8 cellular contexts compared by ENCODE assay signal in genomic region chr19:38596057-38596981, GRCh38. TPM values are rescaled to one million over a fixed set of nuclear protein-coding genes. Genes with fewer than 3 reads are reported as not detected.
DNase-seq lines count a peak whose midpoint lies in the region; ATAC-seq and TF ChIP-seq lines count a peak whose summit lies in the region.

No MANE protein-coding gene starts in this region.

- ATAC-seq in left cardiac atrium, result peak; percentile 53 to 74
- ATAC-seq in Right ventricle myocardium inferior, result no peak
- no peak for ATAC-seq in GM21515 (IDR thresholded peaks at IDR 0.05; ENCODE audit: unreplicated experiment)

- no peaks in the 10 kb centered on the region for H3K27me3 ChIP-seq in iPS DF 6.9 (ENCODE audit: control insufficient read depth, insufficient read depth, low read length)

- no peak overlapping the region for H3K27ac Mint-ChIP-seq in activated CD4-positive, alpha-beta T cell treated with anti-CD3 and anti-CD28 coated beads, Interleukin-2, amount 10 ng/mL, durations not matched to agents 24 days and 14 days

- peak overlapping the region; percentile 53; the same call in 1 of the 2 replicates for H3K4me3 ChIP-seq in iPS DF 6.9 (ENCODE audit: low read length)

- DNase-seq in left cardiac atrium, result peak; percentile 34
- no peak for DNase-seq in Right ventricle myocardium inferior (ENCODE audit: missing footprints)
- DNase-seq in activated CD4-positive, alpha-beta T cell treated with anti-CD3 and anti-CD28 coated beads, Interleukin-2, amount 10 ng/mL, durations not matched to agents 24 days and 14 days, result peak; percentile 74
- peak; percentile 88 for DNase-seq in iPS DF 6.9 (ENCODE audit: low read depth, low spot score)
- peak; percentile 11 for DNase-seq in stimulated activated CD4-positive, alpha-beta T cell treated with anti-CD3 and anti-CD28 coated beads, Interleukin-4, amount 100 ng/mL, for 24 hours
- no peak for DNase-seq in hepatic stellate cell (ENCODE audit: low spot score)
- DNase-seq in GM10248 (ENCODE audit: extremely low spot score), result no peak

- no peaks in the 10 kb centered on the region; the same call in 1 of the 2 replicates for H3K4me1 ChIP-seq in iPS DF 6.9 (ENCODE audit: control insufficient read depth, insufficient read depth, low read length)

- WGBS in iPS DF 6.9 (ENCODE audit: insufficient coverage, insufficient read length), result no CpG with 5 or more reads among the region's 55 CpGs

- no peaks in the 10 kb centered on the region for H3K27me3 Mint-ChIP-seq in activated CD4-positive, alpha-beta T cell treated with anti-CD3 and anti-CD28 coated beads, Interleukin-2, amount 10 ng/mL, durations not matched to agents 24 days and 14 days

- no peak overlapping the region for H3K27ac ChIP-seq in iPS DF 6.9 (ENCODE audit: low read length)

- no peaks in the 10 kb centered on the region for H3K36me3 ChIP-seq in iPS DF 6.9 (ENCODE audit: control insufficient read depth, insufficient read depth, low read length)

- POLR2A ChIA-PET in GM10248 (lab: Yijun Ruan, JAX), result no interaction called here

- H3K9me3 Mint-ChIP-seq in activated CD4-positive, alpha-beta T cell treated with anti-CD3 and anti-CD28 coated beads, Interleukin-2, amount 10 ng/mL, durations not matched to agents 24 days and 14 days, result no peaks in the 10 kb centered on the region

- no peak for TF ChIP-seq CTCF in GM10248 (IDR thresholded peaks at IDR 0.05; ENCODE audit: control extremely low read depth, extremely low read depth, low read depth, missing control alignments)

- H3K9me3 ChIP-seq in iPS DF 6.9 (ENCODE audit: control insufficient read depth, insufficient read depth, low read length), result no peaks in the 10 kb centered on the region

- intact Hi-C loops in left cardiac atrium (cut with DNase I), result no loop called here
- intact Hi-C loops in Right ventricle myocardium inferior (cut with DNase I), result no loop called here
- intact Hi-C loops in activated CD4-positive, alpha-beta T cell treated with anti-CD3 and anti-CD28 coated beads, Interleukin-2, amount 10 ng/mL, durations not matched to agents 24 days and 14 days (cut with micrococcal nuclease), result no loop called here

- CTCF ChIA-PET in GM10248 (lab: Yijun Ruan, JAX), result no interaction called here

- no peak overlapping the region for H3K4me3 Mint-ChIP-seq in activated CD4-positive, alpha-beta T cell treated with anti-CD3 and anti-CD28 coated beads, Interleukin-2, amount 10 ng/mL, durations not matched to agents 24 days and 14 days

- peaks cover 5% of the 10 kb centered on the region for H3K4me1 Mint-ChIP-seq in activated CD4-positive, alpha-beta T cell treated with anti-CD3 and anti-CD28 coated beads, Interleukin-2, amount 10 ng/mL, durations not matched to agents 24 days and 14 days

- peaks cover 55% of the 10 kb centered on the region for H3K36me3 Mint-ChIP-seq in activated CD4-positive, alpha-beta T cell treated with anti-CD3 and anti-CD28 coated beads, Interleukin-2, amount 10 ng/mL, durations not matched to agents 24 days and 14 days (ENCODE audit: low read depth)

RNA-seq across cellular contexts. Expression of gene MAP4K1, which starts 21.4 kb away (rescaled TPM):
- total RNA-seq in left cardiac atrium (1 to 10 TPM; 3.1 TPM), Right ventricle myocardium inferior (3.1 TPM)
- 156 and 172 TPM in 2 replicates for total RNA-seq in activated CD4-positive, alpha-beta T cell treated with anti-CD3 and anti-CD28 coated beads, Interleukin-2, amount 10 ng/mL, durations not matched to agents 24 days and 14 days

RNA-seq across cellular contexts. Expression of gene EIF3K, which starts 22.7 kb away (rescaled TPM):
- total RNA-seq in left cardiac atrium, result 100 to 1,000 TPM; 515 to 563 TPM
- 660 TPM for total RNA-seq in Right ventricle myocardium inferior
- total RNA-seq in activated CD4-positive, alpha-beta T cell treated with anti-CD3 and anti-CD28 coated beads, Interleukin-2, amount 10 ng/mL, durations not matched to agents 24 days and 14 days, result 321 and 322 TPM in 2 replicates

RNA-seq across cellular contexts. Expression of gene ACTN4, which starts 51.1 kb away (rescaled TPM):
- 100 to 1,000 TPM; 160 to 333 TPM for total RNA-seq in left cardiac atrium
- 145 TPM for total RNA-seq in Right ventricle myocardium inferior
- 243 and 257 TPM in 2 replicates for total RNA-seq in activated CD4-positive, alpha-beta T cell treated with anti-CD3 and anti-CD28 coated beads, Interleukin-2, amount 10 ng/mL, durations not matched to agents 24 days and 14 days

Comparison
In these comparisons a context has a peak if more than half of its experiments do, and no peak if none do; other contexts are left out.
1. ATAC-seq: peak in left cardiac atrium (2 of 2); none in Right ventricle myocardium inferior (single experiment) and GM21515 (single experiment).
2. DNase-seq: peak in left cardiac atrium (single experiment), activated CD4-positive, alpha-beta T cell treated with anti-CD3 and anti-CD28 coated beads, Interleukin-2, amount 10 ng/mL, durations not matched to agents 24 days and 14 days (single experiment), iPS DF 6.9 (single experiment) and stimulated activated CD4-positive, alpha-beta T cell treated with anti-CD3 and anti-CD28 coated beads, Interleukin-4, amount 100 ng/mL, for 24 hours (single experiment); none in Right ventricle myocardium inferior (single experiment), hepatic stellate cell (single experiment) and GM10248 (single experiment).
3. RNA of gene MAP4K1, which starts 21.4 kb away (total RNA-seq): 156 to 172 TPM in activated CD4-positive, alpha-beta T cell treated with anti-CD3 and anti-CD28 coated beads, Interleukin-2, amount 10 ng/mL, durations not matched to agents 24 days and 14 days; 3.1 TPM in left cardiac atrium and 3.1 TPM in Right ventricle myocardium inferior (single experiment); every median in the first group is over 10 times any median in the second.